ENCODE assay signal across 29 cellular contexts in the genomic region with DNA sequence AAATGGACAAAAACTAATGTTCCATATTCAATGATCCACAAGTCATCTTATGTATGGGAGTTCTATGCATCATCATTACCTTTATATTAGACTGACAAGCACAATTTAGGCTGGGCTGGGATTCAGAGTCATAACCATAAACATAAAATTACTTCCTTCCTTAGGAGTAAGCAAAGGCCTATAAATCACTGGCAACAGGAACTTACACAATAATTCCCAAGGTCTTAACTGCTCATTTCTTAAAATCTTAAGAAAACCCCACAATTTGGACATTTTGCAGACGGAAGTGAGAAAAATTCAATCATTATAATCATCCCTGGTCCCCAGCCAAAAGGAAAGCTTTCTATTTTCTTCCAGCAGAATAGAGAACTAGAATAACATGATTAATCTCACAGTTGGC.
DNase-seq lines count a peak whose midpoint lies in the region; ATAC-seq, FAIRE-seq and TF ChIP-seq lines count a peak whose summit lies in the region.
"Had no signal": no experiment of that assay in that cellular context is flagged by ENCODE, and none has a peak within 500 bp of the region (broad histone marks: within the 10 kb centered on the region; RNA-seq: fewer than 3 reads in every experiment).

No MANE protein-coding gene starts in this region.

- intact Hi-C loops in HepG2 (cut with micrococcal nuclease; ENCODE audit: unreplicated experiment) (no loop called here), endothelial cell of umbilical vein (cut with micrococcal nuclease) (no loop called here), vagina (cut with DNase I) (no loop called here)

- DNase-seq in HepG2 (ENCODE audit: low spot score) (no peak), NOMO-1 treated with dmso at 0.1 percent for 144 hours (lab: John Stamatoyannopoulos, UW; ENCODE audit: unreplicated experiment) (peak; percentile 92), endothelial cell of umbilical vein (ENCODE audit: low read depth, low spot score) (peak; percentile 69), vagina (ENCODE audit: extremely low spot score in 2 of 2) (no peak), NCI-H446 (lab: John Stamatoyannopoulos, UW) (no peak), NCI-H69 (lab: John Stamatoyannopoulos, UW) (no peak), progenitor cell of endocrine pancreas (ENCODE audit: low spot score, unreplicated experiment) (no peak)
- DNase-seq: ACHN; COR-L47; effector CD8-positive, alpha-beta T cell; heart left ventricle; kidney; NCI-H1694 treated with DMSO at 0.1 percent for 48 hours; NCI-H2171 treated with DMSO at 0.1 percent for 48 hours; NCI-H526; nephron progenitor cell; pancreas; SK-N-SH; T-helper 9 cell; upper lobe of right lung had no signal

- H3K79me2 ChIP-seq in HepG2 (ENCODE audit: insufficient read depth, low read length) (no peaks in the 10 kb centered on the region), endothelial cell of umbilical vein (ENCODE audit: control insufficient read depth, insufficient read depth, low read length) (no peaks in the 10 kb centered on the region)

- CTCF ChIA-PET in HepG2 (lab: Yijun Ruan, JAX; ENCODE audit: low intra/inter-chr PET ratio, low total read pairs), result no interaction called here
- CTCF ChIA-PET in endothelial cell of umbilical vein (lab: Charles Lee), result interaction anchor here (0.7 to 2.6 kb wide), 5 partner anchors 10 to 547 kb away, joined by 3 to 12 read pairs (median 4); no protein-coding TSS in a partner anchor

- H3K27ac ChIP-seq in liver (ENCODE audit: low read depth in 1 of 2, low read length in 2 of 2) (no peak overlapping the region), HepG2 (ENCODE audit: extremely low read length, insufficient read depth, low read length) (no peak overlapping the region), endothelial cell of umbilical vein (ENCODE audit: insufficient read depth, low read depth, low read length) (no peak overlapping the region), vagina (peak overlapping the region; percentile 43)
- H3K27ac ChIP-seq: breast epithelium, foreskin keratinocyte, heart left ventricle, KMS-11, pancreas, upper lobe of right lung had no signal

- peaks cover 8% of the 10 kb centered on the region for H3K36me3 Mint-ChIP-seq in progenitor cell of endocrine pancreas (ENCODE audit: insufficient read depth)
- H3K36me3 Mint-ChIP-seq: stimulated activated effector memory CD8-positive, alpha-beta T cell treated with anti-CD3 and anti-CD28 coated beads, Interleukin-12 subunit alpha, Interleukin-12 subunit beta, amount 100 ng/mL, for 72 hours had no signal

- H3K4me1 Mint-ChIP-seq in progenitor cell of endocrine pancreas (ENCODE audit: low read depth), result no peaks in the 10 kb centered on the region
- H3K4me1 Mint-ChIP-seq: nephron progenitor cell had no signal

- no peak overlapping the region for H3K27ac Mint-ChIP-seq in progenitor cell of endocrine pancreas
- H3K27ac Mint-ChIP-seq: nephron progenitor cell; stimulated activated effector memory CD8-positive, alpha-beta T cell treated with anti-CD3 and anti-CD28 coated beads, Interleukin-12 subunit alpha, Interleukin-12 subunit beta, amount 100 ng/mL, for 72 hours had no signal

- H3K4me1 ChIP-seq in liver (ENCODE audit: control insufficient read depth in 4 of 4, insufficient read depth in 4 of 4, low read length in 3 of 4) (no peaks in the 10 kb centered on the region), HepG2 (ENCODE audit: insufficient read depth, low read length) (no peaks in the 10 kb centered on the region), endothelial cell of umbilical vein (ENCODE audit: control insufficient read depth, extremely low read depth, insufficient read depth, low read length) (peaks cover 6% of the 10 kb centered on the region), vagina (peaks cover 34% of the 10 kb centered on the region)
- H3K4me1 ChIP-seq: breast epithelium, pancreas, upper lobe of right lung had no signal

- H3K4me2 ChIP-seq in HepG2 (ENCODE audit: low read depth, low read length) (no peak overlapping the region), endothelial cell of umbilical vein (ENCODE audit: insufficient read depth, low read length) (no peak overlapping the region)
- H3K4me2 ChIP-seq: KMS-11, SK-N-SH had no signal

- H3K9me3 ChIP-seq in liver (ENCODE audit: control insufficient read depth in 4 of 4, low read length in 3 of 4) (no peaks in the 10 kb centered on the region), HepG2 (ENCODE audit: low read length) (no peaks in the 10 kb centered on the region), endothelial cell of umbilical vein (replicated peaks; ENCODE audit: control insufficient read depth, insufficient read depth, low read length) (no peaks in the 10 kb centered on the region), vagina (no peaks in the 10 kb centered on the region)
- H3K9me3 ChIP-seq: breast epithelium, heart left ventricle, pancreas, SK-N-SH, upper lobe of right lung had no signal

- H3K4me3 ChIP-seq in liver (ENCODE audit: low read depth in 1 of 3, low read length in 3 of 3) (no peak overlapping the region), HepG2 (replicated peaks in 1 of 3; ENCODE audit: insufficient read depth in 1 of 3, low read depth in 2 of 3, low read length in 3 of 3) (no peak overlapping the region), endothelial cell of umbilical vein (replicated peaks in 1 of 3; ENCODE audit: insufficient read depth in 1 of 3, low read depth in 1 of 3, low read length in 3 of 3) (no peak overlapping the region), vagina (no peak overlapping the region)
- H3K4me3 ChIP-seq: breast epithelium, heart left ventricle, lung, pancreas, upper lobe of right lung had no signal

- H3K4me3 Mint-ChIP-seq in progenitor cell of endocrine pancreas (ENCODE audit: low read depth), result no peak overlapping the region
- H3K4me3 Mint-ChIP-seq: activated CD8-positive, alpha-beta memory T cell treated with anti-CD3 and anti-CD28 coated beads, Interleukin-2, amount 10 ng/mL, durations not matched to agents 7 days and 5 days; activated naive CD4-positive, alpha-beta T cell treated with anti-CD3 and anti-CD28 coated beads, Interleukin-2, amount 10 ng/mL, durations not matched to agents 7 days and 5 days; nephron progenitor cell; stimulated activated effector memory CD8-positive, alpha-beta T cell treated with anti-CD3 and anti-CD28 coated beads, Interleukin-12 subunit alpha, Interleukin-12 subunit beta, amount 100 ng/mL, for 72 hours had no signal

- TF ChIP-seq EP300 in HepG2 (IDR thresholded peaks at IDR 0.05; ENCODE audit: low read depth in 2 of 2, low read length in 2 of 2) (no peak), HepG2 (CRISPR knock-in tag; IDR thresholded peaks at IDR 0.05; ENCODE audit: borderline replicate concordance) (no peak)

- H3K36me3 ChIP-seq in liver (ENCODE audit: control insufficient read depth in 4 of 4, insufficient read depth in 3 of 4, low read depth in 1 of 4, low read length in 3 of 4), result peaks cover 0 to 1% (median 0%) of the 10 kb centered on the region in 4 donors
- H3K36me3 ChIP-seq in HepG2 (replicated peaks in 1 of 2; ENCODE audit: control insufficient read depth in 1 of 2, insufficient read depth in 2 of 2, low read length in 2 of 2), result no peaks in the 10 kb centered on the region
- H3K36me3 ChIP-seq in endothelial cell of umbilical vein (ENCODE audit: control insufficient read depth in 2 of 2, extremely low read depth in 1 of 2, insufficient read depth in 2 of 2, low read length in 2 of 2), result no peaks in the 10 kb centered on the region
- no peaks in the 10 kb centered on the region for H3K36me3 ChIP-seq in vagina
- H3K36me3 ChIP-seq: breast epithelium, pancreas, upper lobe of right lung had no signal

- in situ Hi-C loops in HepG2 (cut with HindIII; ENCODE audit: extremely low pct_ligation_motif_present, low pct_unique_long_range_greater_than_20kb), result no loop called here

- H3K27me3 ChIP-seq in liver (ENCODE audit: control insufficient read depth in 4 of 4, insufficient read depth in 4 of 4, low read length in 3 of 4), result no peaks in the 10 kb centered on the region
- H3K27me3 ChIP-seq in HepG2 (ENCODE audit: control insufficient read depth in 1 of 2, insufficient read depth in 2 of 2, low read length in 2 of 2), result no peaks in the 10 kb centered on the region
- H3K27me3 ChIP-seq in endothelial cell of umbilical vein (ENCODE audit: control insufficient read depth in 2 of 2, insufficient read depth in 2 of 2, low read length in 2 of 2), result no peaks in the 10 kb centered on the region
- H3K27me3 ChIP-seq in vagina, result no peaks in the 10 kb centered on the region
- H3K27me3 ChIP-seq: breast epithelium, foreskin keratinocyte, heart left ventricle, pancreas, upper lobe of right lung had no signal

- H2AFZ ChIP-seq in HepG2 (ENCODE audit: low read length) (no peak overlapping the region), endothelial cell of umbilical vein (ENCODE audit: low read depth, low read length) (no peak overlapping the region)

- no peaks in the 10 kb centered on the region for H3K9me3 Mint-ChIP-seq in progenitor cell of endocrine pancreas (ENCODE audit: low read depth)
- H3K9me3 Mint-ChIP-seq: activated naive CD4-positive, alpha-beta T cell treated with anti-CD3 and anti-CD28 coated beads, Interleukin-2, amount 10 ng/mL, durations not matched to agents 7 days and 5 days; nephron progenitor cell; stimulated activated effector memory CD8-positive, alpha-beta T cell treated with anti-CD3 and anti-CD28 coated beads, Interleukin-12 subunit alpha, Interleukin-12 subunit beta, amount 100 ng/mL, for 72 hours had no signal

- whole genome bisulfite sequencing in liver, result 73% methylated on average over 1 of the region's 1 CpG
- 93% methylated on average over 1 of the region's 1 CpG for WGBS in HepG2 (ENCODE audit: low lambda C conversion rate)

- H4K20me1 ChIP-seq in HepG2 (ENCODE audit: insufficient read depth, low read length) (no peaks in the 10 kb centered on the region), endothelial cell of umbilical vein (replicated peaks; ENCODE audit: control insufficient read depth, extremely low read depth, insufficient read depth, low read length) (no peaks in the 10 kb centered on the region)

- POLR2A ChIA-PET in HepG2 (lab: Yijun Ruan, JAX) (no interaction called here), endothelial cell of umbilical vein (lab: Charles Lee) (no interaction called here)

- BruUV-seq in HepG2 (replicated peaks; lab: Mats Ljungman, UMichigan) (no TSS peak), endothelial cell of umbilical vein (replicated peaks; lab: Mats Ljungman, UMichigan) (no TSS peak)

- no peaks in the 10 kb centered on the region for H3K27me3 Mint-ChIP-seq in progenitor cell of endocrine pancreas
- H3K27me3 Mint-ChIP-seq: activated CD8-positive, alpha-beta memory T cell treated with anti-CD3 and anti-CD28 coated beads, Interleukin-2, amount 10 ng/mL, durations not matched to agents 7 days and 5 days; activated naive CD4-positive, alpha-beta T cell treated with anti-CD3 and anti-CD28 coated beads, Interleukin-2, amount 10 ng/mL, durations not matched to agents 7 days and 5 days had no signal

- FAIRE-seq in HepG2 (lab: Jason Lieb, UNC) (no peak), endothelial cell of umbilical vein (lab: Jason Lieb, UNC) (peak; percentile 57)
- FAIRE-seq: GM18507 had no signal

- TF ChIP-seq POLR2A in HepG2 (IDR thresholded peaks at IDR 0.05; ENCODE audit: insufficient read depth in 1 of 2, low read depth in 2 of 2, low read length in 2 of 2) (no peak), endothelial cell of umbilical vein (IDR thresholded peaks at IDR 0.05; ENCODE audit: low read depth, low read length) (no peak), vagina (IDR thresholded peaks at IDR 0.05) (no peak)

- dilution Hi-C loops in endothelial cell of umbilical vein (cut with MboI; ENCODE audit: extremely low pct_ligation_motif_present, low sequenced_read_pairs), result no loop called here

- TF ChIP-seq RAD21 in liver (IDR thresholded peaks at IDR 0.05) (no peak), HepG2 (CRISPR knock-in tag; IDR thresholded peaks at IDR 0.05) (no peak)

- no peaks in the 10 kb centered on the region for H3K9me1 ChIP-seq in endothelial cell of umbilical vein (replicated peaks; ENCODE audit: control insufficient read depth, extremely low read depth, insufficient read depth, low read length)

- TF ChIP-seq CTCF in liver (IDR thresholded peaks at IDR 0.05; ENCODE audit: low read depth, low read length, missing input control), result no peak
- no peak for TF ChIP-seq CTCF in HepG2 (CRISPR knock-in tag; IDR thresholded peaks at IDR 0.05)
- no peak for TF ChIP-seq CTCF in endothelial cell of umbilical vein (IDR thresholded peaks at IDR 0.05; ENCODE audit: extremely low read depth in 1 of 2, insufficient read depth in 1 of 2, low read depth in 1 of 2, low read length in 2 of 2)
- no peak for TF ChIP-seq CTCF in vagina (IDR thresholded peaks at IDR 0.05)
- TF ChIP-seq CTCF in progenitor cell of endocrine pancreas (IDR thresholded peaks at IDR 0.05; ENCODE audit: unreplicated experiment), result no peak

- no peak for ATAC-seq in HepG2
- ATAC-seq: heart left ventricle, upper lobe of right lung had no signal

- H3K9ac ChIP-seq in liver (ENCODE audit: low read depth in 1 of 2, low read length in 2 of 2) (no peak overlapping the region), HepG2 (ENCODE audit: insufficient read depth, low read depth, low read length) (no peak overlapping the region), endothelial cell of umbilical vein (replicated peaks; ENCODE audit: extremely low read depth, insufficient read depth, low read length) (no peak overlapping the region)
- H3K9ac ChIP-seq: KMS-11, SK-N-SH had no signal

Comparison
In these comparisons a context has a peak if more than half of its experiments do, and no peak if none do; other contexts are left out.
1. DNase-seq: peak in NOMO-1 treated with dmso at 0.1 percent for 144 hours (single experiment) and endothelial cell of umbilical vein (single experiment); none in HepG2 (single experiment), vagina (0 of 2), NCI-H446 (0 of 2), NCI-H69 (single experiment) and progenitor cell of endocrine pancreas (single experiment).